In genomic region chr7:123871998-123872867, GRCh38 we compare ENCODE assay signal across 10 cellular contexts. TPM values are rescaled to one million over a fixed set of nuclear protein-coding genes. Genes with fewer than 3 reads are reported as not detected.
DNase-seq lines count a peak whose midpoint lies in the region; ATAC-seq and TF ChIP-seq lines count a peak whose summit lies in the region.
"Had no signal": no experiment of that assay in that cellular context is flagged by ENCODE, and none has a peak within 500 bp of the region (broad histone marks: within the 10 kb centered on the region; RNA-seq: fewer than 3 reads in every experiment).

No MANE protein-coding gene starts in this region.

- no peaks in the 10 kb centered on the region for H3K4me1 Mint-ChIP-seq in T-helper 17 cell
- peaks cover 7% of the 10 kb centered on the region for H3K4me1 Mint-ChIP-seq in nephron
- H3K4me1 Mint-ChIP-seq: IgD-negative memory B cell, naive B cell had no signal

- no peak overlapping the region for H3K4me3 Mint-ChIP-seq in T-helper 17 cell
- H3K4me3 Mint-ChIP-seq in nephron: no peak overlapping the region
- H3K4me3 Mint-ChIP-seq: IgD-negative memory B cell, naive B cell had no signal

- peaks cover 45% of the 10 kb centered on the region for H3K27me3 Mint-ChIP-seq in T-helper 17 cell
- peaks cover 6% of the 10 kb centered on the region for H3K27me3 Mint-ChIP-seq in nephron (ENCODE audit: low read depth)

- H3K27ac Mint-ChIP-seq in T-helper 17 cell (no peak overlapping the region), nephron (peak overlapping the region in 1 of 3 experiments; percentile 53)
- H3K27ac Mint-ChIP-seq: IgD-negative memory B cell, naive B cell had no signal

- no peak overlapping the region for H3K4me3 ChIP-seq in NB4 (ENCODE audit: low read depth, low read length)
- H3K4me3 ChIP-seq in epithelial cell of esophagus (ENCODE audit: low read length): no peak overlapping the region

- no peaks in the 10 kb centered on the region for H3K9me3 ChIP-seq in T-helper 17 cell (ENCODE audit: control insufficient read depth, low read length, poor library complexity, severe bottlenecking)

- ATAC-seq in GM18498 (IDR thresholded peaks at IDR 0.05; ENCODE audit: unreplicated experiment) (peak; percentile 88), HG02678 (IDR thresholded peaks at IDR 0.05; ENCODE audit: unreplicated experiment) (peak; percentile 81), T-helper 17 cell (peak; percentile 50)

- TF ChIP-seq CTCF in NB4 (IDR thresholded peaks at IDR 0.05; ENCODE audit: low read depth, low read length) (peak; percentile 40), epithelial cell of esophagus (IDR thresholded peaks at IDR 0.05; ENCODE audit: insufficient read depth, low read depth, low read length, missing control alignments) (peak; percentile 83), nephron (IDR thresholded peaks at IDR 0.05; ENCODE audit: unreplicated experiment in 3 of 3) (peak; percentile 55 to 68 (median 61))

- no peaks in the 10 kb centered on the region for H3K36me3 Mint-ChIP-seq in T-helper 17 cell (ENCODE audit: low read depth)
- no peaks in the 10 kb centered on the region for H3K36me3 Mint-ChIP-seq in nephron (ENCODE audit: low read depth)
- H3K36me3 Mint-ChIP-seq: IgD-negative memory B cell, naive B cell had no signal

- no peak for TF ChIP-seq POLR2A in NB4 (IDR thresholded peaks at IDR 0.05; ENCODE audit: extremely low read depth, insufficient read length)

- no peaks in the 10 kb centered on the region for H3K9me3 Mint-ChIP-seq in nephron
- H3K9me3 Mint-ChIP-seq: IgD-negative memory B cell, naive B cell had no signal

- peak; percentile 16 for DNase-seq in AG08396 (ENCODE audit: low spot score)
- peak; percentile 59 for DNase-seq in NB4 (ENCODE audit: low read depth)
- DNase-seq in T-helper 17 cell: no peak
- peak; percentile 81 for DNase-seq in epithelial cell of esophagus (ENCODE audit: low read depth)
- DNase-seq in GOT3 (lab: John Stamatoyannopoulos, UW): no peak
- DNase-seq: naive B cell had no signal

RNA-seq across cellular contexts. Expression of gene HYAL4, which starts 27.3 kb away (rescaled TPM):
- total RNA-seq in T-helper 17 cell: not detected

RNA-seq across cellular contexts. Expression of gene SPAM1, which starts 52.8 kb away (rescaled TPM):
- total RNA-seq in T-helper 17 cell: not detected

Comparison
In these comparisons a context has a peak if more than half of its experiments do, and no peak if none do; other contexts are left out.
1. DNase-seq: peak in AG08396 (single experiment), NB4 (single experiment) and epithelial cell of esophagus (single experiment); none in T-helper 17 cell (0 of 3) and GOT3 (single experiment).
2. Peak in every context shown above with its lines, with median percentiles within 50 percentile points of each other: ATAC-seq and CTCF ChIP-seq.